ENCODE assay signal across 8 cellular contexts in genomic region chr5:76547242-76547890, GRCh38.
A peak's percentile ranks its signal among the peaks of the same experiment; 100 is the strongest.
DNase-seq lines count a peak whose midpoint lies in the region; ATAC-seq and TF ChIP-seq lines count a peak whose summit lies in the region.

No MANE protein-coding gene starts in this region.

- H3K4me1 Mint-ChIP-seq in type B pancreatic cell (ENCODE audit: unreplicated experiment): peaks cover 35% of the 10 kb centered on the region

- no peak for TF ChIP-seq CTCF in type B pancreatic cell (conservative IDR thresholded peaks at IDR 0.05)

- no peaks in the 10 kb centered on the region for H3K9me3 Mint-ChIP-seq in type B pancreatic cell

- peak; percentile 61 for ATAC-seq in HG03342 (IDR thresholded peaks at IDR 0.05; ENCODE audit: unreplicated experiment)
- ATAC-seq in left ventricle myocardium superior: peak; percentile 75

- peak overlapping the region; percentile 14 for H3K4me3 Mint-ChIP-seq in type B pancreatic cell

- intact Hi-C loops in left ventricle myocardium superior (cut with micrococcal nuclease): no loop called here

- H3K27me3 Mint-ChIP-seq in type B pancreatic cell: peaks cover 12% of the 10 kb centered on the region

- DNase-seq in activated gamma-delta T cell treated with Interleukin-2 at 50 U/mL for 16 hours: peak; percentile 40
- no peak for DNase-seq in activated gamma-delta T cell (lab: John Stamatoyannopoulos, UW)
- DNase-seq in activated CD4-positive, alpha-beta T cell treated with anti-CD3 and anti-CD28 coated beads, Interleukin-2, amount 50 U/mL, for 24 hours (ENCODE audit: low read depth in 1 of 2, low spot score in 1 of 2): peak; percentile 19 to 56
- no peak for DNase-seq in left ventricle myocardium superior
- no peak for DNase-seq in type B pancreatic cell (ENCODE audit: extremely low spot score, unreplicated experiment)
- DNase-seq in NCI-H187 (lab: John Stamatoyannopoulos, UW): no peak
- no peak for DNase-seq in NCI-H146 (lab: John Stamatoyannopoulos, UW)

- H3K36me3 Mint-ChIP-seq in type B pancreatic cell: no peaks in the 10 kb centered on the region

- no peak overlapping the region for H3K27ac Mint-ChIP-seq in type B pancreatic cell

Comparison
In these comparisons a context has a peak if more than half of its experiments do, and no peak if none do; other contexts are left out.
1. DNase-seq: peak in activated gamma-delta T cell treated with Interleukin-2 at 50 U/mL for 16 hours (single experiment) and activated CD4-positive, alpha-beta T cell treated with anti-CD3 and anti-CD28 coated beads, Interleukin-2, amount 50 U/mL, for 24 hours (2 of 2); none in activated gamma-delta T cell (single experiment), left ventricle myocardium superior (single experiment), type B pancreatic cell (single experiment), NCI-H187 (0 of 2) and NCI-H146 (single experiment).